Comparison of ENCODE assay signal across 8 cellular contexts in genomic region chr19:24033962-24034342, GRCh38. TPM values are rescaled to one million over a fixed set of nuclear protein-coding genes. Genes with fewer than 3 reads are reported as not detected.
DNase-seq lines count a peak whose midpoint lies in the region; ATAC-seq and TF ChIP-seq lines count a peak whose summit lies in the region.

No MANE protein-coding gene starts in this region.

- peaks cover 0 to 15% of the 10 kb centered on the region in 2 donors for H3K4me1 ChIP-seq in uterus

- no peak for TF ChIP-seq EP300 in neural cell (conservative IDR thresholded peaks at IDR 0.05; ENCODE audit: poor library complexity, severe bottlenecking)

- H3K4me3 ChIP-seq in foreskin fibroblast (ENCODE audit: low read depth in 1 of 2, low read length in 2 of 2) = peak overlapping the region; percentile 75 to 84
- H3K4me3 ChIP-seq in neural cell (ENCODE audit: low read length) = peak overlapping the region; percentile 93
- H3K4me3 ChIP-seq in uterus = peak overlapping the region; percentile 61 to 66

- no peaks in the 10 kb centered on the region for H4K20me1 ChIP-seq in neural cell (ENCODE audit: insufficient read depth)

- peak; percentile 29 for ATAC-seq in HG02642 (IDR thresholded peaks at IDR 0.05; ENCODE audit: poor library complexity, unreplicated experiment)
- ATAC-seq in activated T-helper 17 cell treated with anti-CD3 and anti-CD28 coated beads, Interleukin-2, amount 50 U/mL, for 72 hours (replicated peaks) = peak; percentile 48

- no peaks in the 10 kb centered on the region for H3K9me2 ChIP-seq in neural cell (ENCODE audit: insufficient read depth, low read length)

- H3K27me3 Mint-ChIP-seq in activated T-helper 17 cell treated with anti-CD3 and anti-CD28 coated beads, Interleukin-2, amount 50 U/mL, for 72 hours = no peaks in the 10 kb centered on the region

- H3K9ac ChIP-seq in neural cell (ENCODE audit: low read length) = peak overlapping the region; percentile 98

- DNase-seq in stimulated activated CD4-positive, alpha-beta T cell treated with anti-CD3 and anti-CD28 coated beads, Interleukin-12 subunit alpha, Interleukin-12 subunit beta, amount 100 ng/mL, for 48 hours (ENCODE audit: low read depth in 2 of 3, low spot score in 1 of 3) = peak in 2 of 3 donors; percentile 6 to 11
- DNase-seq in stimulated activated CD4-positive, alpha-beta T cell treated with anti-CD3 and anti-CD28 coated beads, Interleukin-12 subunit alpha, Interleukin-12 subunit beta, amount 100 ng/mL, for 4 hours = no peak
- DNase-seq in NCI-H1694 (lab: John Stamatoyannopoulos, UW) (peak; percentile 12), foreskin fibroblast (peak; percentile 66 to 82), uterus (peak; percentile 19 to 28)

- peak overlapping the region; percentile 97 for H3K27ac Mint-ChIP-seq in activated T-helper 17 cell treated with anti-CD3 and anti-CD28 coated beads, Interleukin-2, amount 50 U/mL, for 72 hours

- H3K9me3 ChIP-seq in neural cell (ENCODE audit: low read length) (peaks cover 9% of the 10 kb centered on the region), uterus (no peaks in the 10 kb centered on the region)

- H2AFZ ChIP-seq in neural cell (ENCODE audit: low read depth, low read length) = peak overlapping the region; percentile 91

- TF ChIP-seq CTCF in foreskin fibroblast (IDR thresholded peaks at IDR 0.05; ENCODE audit: low read depth, low read length) = no peak
- TF ChIP-seq CTCF in neural cell (IDR thresholded peaks at IDR 0.05; ENCODE audit: poor library complexity, severe bottlenecking) = no peak
- TF ChIP-seq CTCF in uterus (IDR thresholded peaks at IDR 0.05) = peak in 1 of 4 experiments; percentile 1

- TF ChIP-seq POLR2A in uterus (IDR thresholded peaks at IDR 0.05) = no peak

- H3K27ac ChIP-seq in neural cell (ENCODE audit: low read length) = peak overlapping the region; percentile 99
- H3K27ac ChIP-seq in uterus = peak overlapping the region; percentile 84 to 92

- H3K4me3 Mint-ChIP-seq in activated T-helper 17 cell treated with anti-CD3 and anti-CD28 coated beads, Interleukin-2, amount 50 U/mL, for 72 hours = peak overlapping the region; percentile 94

- peaks cover 27% of the 10 kb centered on the region for H3K4me1 Mint-ChIP-seq in activated T-helper 17 cell treated with anti-CD3 and anti-CD28 coated beads, Interleukin-2, amount 50 U/mL, for 72 hours

- peak overlapping the region; percentile 84 for H3K4me2 ChIP-seq in neural cell (ENCODE audit: low read length)

- no peaks in the 10 kb centered on the region for H3K9me3 Mint-ChIP-seq in activated T-helper 17 cell treated with anti-CD3 and anti-CD28 coated beads, Interleukin-2, amount 50 U/mL, for 72 hours

- TF ChIP-seq RAD21 in neural cell (conservative IDR thresholded peaks at IDR 0.05) = no peak

- H3K27me3 ChIP-seq in neural cell (ENCODE audit: insufficient read depth, low read depth, low read length) = no peaks in the 10 kb centered on the region
- no peaks in the 10 kb centered on the region for H3K27me3 ChIP-seq in uterus

- peaks cover 14% of the 10 kb centered on the region for H3K36me3 ChIP-seq in neural cell (ENCODE audit: insufficient read depth, low read length)
- no peaks in the 10 kb centered on the region for H3K36me3 ChIP-seq in uterus

- intact Hi-C loops in uterus (cut with DNase I; ENCODE audit: low total_unique reads) = no loop called here

- peaks cover 50% of the 10 kb centered on the region for H3K79me2 ChIP-seq in neural cell (replicated peaks; ENCODE audit: insufficient read depth, low read length)

- peaks cover 32% of the 10 kb centered on the region for H3K36me3 Mint-ChIP-seq in activated T-helper 17 cell treated with anti-CD3 and anti-CD28 coated beads, Interleukin-2, amount 50 U/mL, for 72 hours (ENCODE audit: low read depth)

- H3F3A ChIP-seq in neural cell (ENCODE audit: insufficient read depth, low read length, poor library complexity, severe bottlenecking) = no peaks in the 10 kb centered on the region

TF ChIP-seq in neural cell, 6 proteins besides CTCF, POLR2A, EP300 and RAD21:
- no peak for TF ChIP-seq POLR2AphosphoS5 (IDR thresholded peaks at IDR 0.05)
- no peak for TF ChIP-seq EZH2 (IDR thresholded peaks at IDR 0.05; ENCODE audit: borderline replicate concordance, insufficient read depth, low read length, poor library complexity, severe bottlenecking)
- TF ChIP-seq TAF1 (IDR thresholded peaks at IDR 0.05; ENCODE audit: low read depth) = no peak
- TF ChIP-seq SMC3 (conservative IDR thresholded peaks at IDR 0.05; ENCODE audit: poor library complexity) = no peak
- TF ChIP-seq MXI1 (conservative IDR thresholded peaks at IDR 0.05; ENCODE audit: poor library complexity, severe bottlenecking) = no peak
- TF ChIP-seq, protein P1, sequence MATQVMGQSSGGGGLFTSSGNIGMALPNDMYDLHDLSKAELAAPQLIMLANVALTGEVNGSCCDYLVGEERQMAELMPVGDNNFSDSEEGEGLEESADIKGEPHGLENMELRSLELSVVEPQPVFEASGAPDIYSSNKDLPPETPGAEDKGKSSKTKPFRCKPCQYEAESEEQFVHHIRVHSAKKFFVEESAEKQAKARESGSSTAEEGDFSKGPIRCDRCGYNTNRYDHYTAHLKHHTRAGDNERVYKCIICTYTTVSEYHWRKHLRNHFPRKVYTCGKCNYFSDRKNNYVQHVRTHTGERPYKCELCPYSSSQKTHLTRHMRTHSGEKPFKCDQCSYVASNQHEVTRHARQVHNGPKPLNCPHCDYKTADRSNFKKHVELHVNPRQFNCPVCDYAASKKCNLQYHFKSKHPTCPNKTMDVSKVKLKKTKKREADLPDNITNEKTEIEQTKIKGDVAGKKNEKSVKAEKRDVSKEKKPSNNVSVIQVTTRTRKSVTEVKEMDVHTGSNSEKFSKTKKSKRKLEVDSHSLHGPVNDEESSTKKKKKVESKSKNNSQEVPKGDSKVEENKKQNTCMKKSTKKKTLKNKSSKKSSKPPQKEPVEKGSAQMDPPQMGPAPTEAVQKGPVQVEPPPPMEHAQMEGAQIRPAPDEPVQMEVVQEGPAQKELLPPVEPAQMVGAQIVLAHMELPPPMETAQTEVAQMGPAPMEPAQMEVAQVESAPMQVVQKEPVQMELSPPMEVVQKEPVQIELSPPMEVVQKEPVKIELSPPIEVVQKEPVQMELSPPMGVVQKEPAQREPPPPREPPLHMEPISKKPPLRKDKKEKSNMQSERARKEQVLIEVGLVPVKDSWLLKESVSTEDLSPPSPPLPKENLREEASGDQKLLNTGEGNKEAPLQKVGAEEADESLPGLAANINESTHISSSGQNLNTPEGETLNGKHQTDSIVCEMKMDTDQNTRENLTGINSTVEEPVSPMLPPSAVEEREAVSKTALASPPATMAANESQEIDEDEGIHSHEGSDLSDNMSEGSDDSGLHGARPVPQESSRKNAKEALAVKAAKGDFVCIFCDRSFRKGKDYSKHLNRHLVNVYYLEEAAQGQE (IDR thresholded peaks at IDR 0.05; ENCODE audit: borderline replicate concordance) = no peak

RNA-seq across cellular contexts. Expression of gene ZNF254, which starts 53.0 kb away (rescaled TPM):
- total RNA-seq in activated T-helper 17 cell treated with anti-CD3 and anti-CD28 coated beads, Interleukin-2, amount 50 U/mL, for 72 hours = 10 to 100 TPM in 1 of 2 donors, 1 to 10 TPM in 1; 9.6 to 10.2 TPM
- polyA plus RNA-seq in neural cell = 45.0 and 49.1 TPM in 2 replicates
- 123 and 139 TPM in 2 replicates for polyA minus RNA-seq in neural cell
- total RNA-seq in uterus = 10 to 100 TPM; 25.6 to 73.2 (median 33.5) TPM
